ENCODE assay signal across 9 cellular contexts in the genomic region with DNA sequence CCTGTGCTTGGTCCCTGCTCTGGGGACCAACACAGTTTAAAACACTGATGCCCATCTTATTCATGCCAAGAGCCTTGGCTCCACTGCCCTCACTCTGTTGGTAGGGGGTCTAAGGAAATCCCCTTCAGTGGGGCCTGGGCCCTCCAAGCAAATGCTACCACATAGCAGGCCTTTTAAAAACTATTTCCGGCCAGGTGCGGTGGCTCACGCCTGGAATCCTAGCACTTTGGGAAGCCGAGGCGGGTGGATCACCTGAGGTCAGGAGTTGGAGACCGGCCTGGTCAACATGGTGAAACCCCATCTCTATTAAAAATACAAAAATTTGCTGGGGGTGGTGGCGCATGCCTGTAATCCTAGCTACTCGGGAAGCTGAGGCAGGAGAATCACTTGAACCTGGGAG. TPM values are rescaled to one million over a fixed set of nuclear protein-coding genes. Genes with fewer than 3 reads are reported as not detected.
DNase-seq lines count a peak whose midpoint lies in the region; FAIRE-seq and TF ChIP-seq lines count a peak whose summit lies in the region.
"Not testable (repeated sequence)": the region's sequence is repeated elsewhere in the genome, so short reads cannot be mapped to it uniquely, and the experiment has no call there.
"Had no signal": no experiment of that assay in that cellular context is flagged by ENCODE, and none has a peak within 500 bp of the region (broad histone marks: within the 10 kb centered on the region; RNA-seq: fewer than 3 reads in every experiment).

No MANE protein-coding gene starts in this region.

- not testable (repeated sequence) for DNase-seq in CD4-positive, alpha-beta memory T cell; RWPE1 (ENCODE audit: low spot score); activated CD4-positive, alpha-beta memory T cell treated with anti-CD3 and anti-CD28 coated beads, Interleukin-2, amount 10 ng/mL, durations not matched to agents 7 days and 5 days; activated T-helper 2 cell treated with anti-CD3 and anti-CD28 coated beads, Interferon-gamma antibody, Interleukin-2, Interleukin-4, amounts not matched to agents 10 μg/mL and 5 μg/mL and 100 μg/mL, durations not matched to agents 14 hours and 24 hours and 36 hours (ENCODE audit: low spot score); keratinocyte (ENCODE audit: low read depth, low spot score); neuronal stem cell (ENCODE audit: low spot score)
- DNase-seq in central memory CD4-positive, alpha-beta T cell, result peak; percentile 35

- CTCF ChIA-PET in CD4-positive, alpha-beta memory T cell (lab: Charles Lee; ENCODE audit: partially characterized antibody), result interaction anchor here (0.9 to 6.4 kb wide), 7 partner anchors 10 to 73 kb away, joined by 3 to 52 read pairs (median 4); no protein-coding TSS in a partner anchor
- CTCF ChIA-PET in RWPE1 (lab: Yijun Ruan, JAX), result not testable (repeated sequence)
- CTCF ChIA-PET in activated CD4-positive, alpha-beta memory T cell treated with anti-CD3 and anti-CD28 coated beads, Interleukin-2, amount 10 ng/mL, durations not matched to agents 7 days and 5 days (lab: Charles Lee), result interaction anchor here (1.1 to 6.6 kb wide), 9 partner anchors 8 to 130 kb away, joined by 3 to 66 read pairs (median 11); no protein-coding TSS in a partner anchor

- H3K9ac ChIP-seq in keratinocyte (ENCODE audit: control insufficient read depth, extremely low read depth, insufficient read depth, low read length), result peak overlapping the region; percentile 9
- H3K9ac ChIP-seq in neuronal stem cell (ENCODE audit: low read depth, low read length, poor library complexity), result not testable (repeated sequence)

- peak overlapping the region; percentile 99 for H3K27ac ChIP-seq in CD4-positive, alpha-beta memory T cell (ENCODE audit: low read depth, low read length)
- H3K27ac ChIP-seq in RWPE1 (peak overlapping the region; percentile 95), thymus (ENCODE audit: low read depth) (peak overlapping the region; percentile 50)
- not testable (repeated sequence) for H3K27ac ChIP-seq in keratinocyte (ENCODE audit: control insufficient read depth, insufficient read depth, low read length); neuronal stem cell (replicated peaks; ENCODE audit: low read length)

- peak overlapping the region; percentile 80 to 99 (median 93) for H3K4me3 Mint-ChIP-seq in CD4-positive, alpha-beta memory T cell
- peak overlapping the region; percentile 96 for H3K4me3 Mint-ChIP-seq in activated CD4-positive, alpha-beta memory T cell treated with anti-CD3 and anti-CD28 coated beads, Interleukin-2, amount 10 ng/mL, durations not matched to agents 7 days and 5 days
- peak overlapping the region; percentile 53 for H3K4me3 Mint-ChIP-seq in activated T-helper 2 cell treated with anti-CD3 and anti-CD28 coated beads, Interferon-gamma antibody, Interleukin-2, Interleukin-4, amounts not matched to agents 10 μg/mL and 5 μg/mL and 100 μg/mL, durations not matched to agents 14 hours and 24 hours and 36 hours (ENCODE audit: low read depth)

- H3K27me3 ChIP-seq in CD4-positive, alpha-beta memory T cell (ENCODE audit: insufficient read depth, low read length); keratinocyte (ENCODE audit: control insufficient read depth, extremely low read depth, insufficient read depth, low read length); thymus (ENCODE audit: control insufficient read depth, insufficient read depth): not testable (repeated sequence)
- peaks cover 0 to 23% (median 0%) of the 10 kb centered on the region in 3 experiments for H3K27me3 ChIP-seq in neuronal stem cell (ENCODE audit: control insufficient read depth in 3 of 3, insufficient read depth in 3 of 3, low read depth in 1 of 3, low read length in 3 of 3)

- not testable (repeated sequence) for H3K4me2 ChIP-seq in keratinocyte (ENCODE audit: control insufficient read depth, extremely low read depth, insufficient read depth, low read depth, low read length); neuronal stem cell (ENCODE audit: insufficient read depth, low read length, poor library complexity, severe bottlenecking)

- dilution Hi-C loops in keratinocyte (cut with MboI; ENCODE audit: extremely low pct_ligation_motif_present, low sequenced_read_pairs), result not testable (repeated sequence)

- H3K27ac Mint-ChIP-seq in CD4-positive, alpha-beta memory T cell, result peak overlapping the region; percentile 92 to 100 (median 99)
- peak overlapping the region; percentile 97 for H3K27ac Mint-ChIP-seq in activated CD4-positive, alpha-beta memory T cell treated with anti-CD3 and anti-CD28 coated beads, Interleukin-2, amount 10 ng/mL, durations not matched to agents 7 days and 5 days
- H3K27ac Mint-ChIP-seq in activated T-helper 2 cell treated with anti-CD3 and anti-CD28 coated beads, Interferon-gamma antibody, Interleukin-2, Interleukin-4, amounts not matched to agents 10 μg/mL and 5 μg/mL and 100 μg/mL, durations not matched to agents 14 hours and 24 hours and 36 hours, result peak overlapping the region; percentile 84

- not testable (repeated sequence) for H4K20me1 ChIP-seq in keratinocyte (ENCODE audit: control insufficient read depth, extremely low read depth, insufficient read depth, low read length)

- peak overlapping the region; percentile 86 for H2AFZ ChIP-seq in keratinocyte (ENCODE audit: control insufficient read depth, low read length)
- not testable (repeated sequence) for H2AFZ ChIP-seq in neuronal stem cell (ENCODE audit: low read length)

- peak overlapping the region; percentile 43 to 66 for H3K4me3 ChIP-seq in CD4-positive, alpha-beta memory T cell (ENCODE audit: low read length in 2 of 2)
- H3K4me3 ChIP-seq in keratinocyte (ENCODE audit: control insufficient read depth in 2 of 3, extremely low read depth in 1 of 3, insufficient read depth in 2 of 3, low read depth in 1 of 3, low read length in 3 of 3); neuronal stem cell (ENCODE audit: low read length in 2 of 2); thymus (ENCODE audit: low read length): not testable (repeated sequence)

- not testable (repeated sequence) for H3K9me3 ChIP-seq in CD4-positive, alpha-beta memory T cell (ENCODE audit: control insufficient read depth in 1 of 2, low read length in 2 of 2); keratinocyte (ENCODE audit: control insufficient read depth, low read depth, low read length); neuronal stem cell (replicated peaks in 1 of 2; ENCODE audit: control insufficient read depth in 2 of 2, insufficient read depth in 1 of 2, low read depth in 1 of 2, low read length in 2 of 2); thymus (ENCODE audit: control insufficient read depth)

- H3K4me1 ChIP-seq in CD4-positive, alpha-beta memory T cell (ENCODE audit: insufficient read depth, low read length), result peaks cover 95% of the 10 kb centered on the region
- peaks cover 27% of the 10 kb centered on the region for H3K4me1 ChIP-seq in keratinocyte (ENCODE audit: control insufficient read depth, extremely low read depth, insufficient read depth, low read length)
- peaks cover 10 to 20% of the 10 kb centered on the region in 2 donors for H3K4me1 ChIP-seq in neuronal stem cell (ENCODE audit: control insufficient read depth in 2 of 2, insufficient read depth in 1 of 2, low read depth in 1 of 2, low read length in 2 of 2)
- H3K4me1 ChIP-seq in thymus (ENCODE audit: control insufficient read depth, insufficient read depth, low read length), result peaks cover 43% of the 10 kb centered on the region

- not testable (repeated sequence) for H4K8ac ChIP-seq in neuronal stem cell (ENCODE audit: low read depth, low read length)

- H2BK5ac ChIP-seq in neuronal stem cell (ENCODE audit: low read length), result not testable (repeated sequence)

- not testable (repeated sequence) for H2BK12ac ChIP-seq in neuronal stem cell (ENCODE audit: low read length)

- H3K79me1 ChIP-seq in neuronal stem cell (ENCODE audit: low read depth, low read length), result not testable (repeated sequence)

- H3K9me3 Mint-ChIP-seq in CD4-positive, alpha-beta memory T cell, result peaks cover 0 to 15% (median 3%) of the 10 kb centered on the region in 8 donors
- H3K9me3 Mint-ChIP-seq in activated CD4-positive, alpha-beta memory T cell treated with anti-CD3 and anti-CD28 coated beads, Interleukin-2, amount 10 ng/mL, durations not matched to agents 7 days and 5 days; activated T-helper 2 cell treated with anti-CD3 and anti-CD28 coated beads, Interferon-gamma antibody, Interleukin-2, Interleukin-4, amounts not matched to agents 10 μg/mL and 5 μg/mL and 100 μg/mL, durations not matched to agents 14 hours and 24 hours and 36 hours: not testable (repeated sequence)

- not testable (repeated sequence) for H2BK120ac ChIP-seq in neuronal stem cell (ENCODE audit: low read depth, low read length)

- H3K9me1 ChIP-seq in keratinocyte (ENCODE audit: control insufficient read depth, extremely low read depth, insufficient read depth, low read length), result not testable (repeated sequence)

- WGBS in neuronal stem cell (ENCODE audit: extremely low coverage in 2 of 2, insufficient read length in 2 of 2, insufficient replicate concordance in 1 of 2), 2 donors, result no CpG with 5 or more reads among the region's 8 CpGs
- WGBS in thymus, result 93% methylated on average over 8 of the region's 8 CpGs

- not testable (repeated sequence) for H2BK15ac ChIP-seq in neuronal stem cell (ENCODE audit: low read length)

- FAIRE-seq in keratinocyte (lab: Jason Lieb, UNC), result not testable (repeated sequence)

- POLR2A ChIA-PET in CD4-positive, alpha-beta memory T cell (lab: Charles Lee; ENCODE audit: partially characterized antibody), result interaction anchor here (0.7 to 21.6 kb wide), 28 partner anchors 8 to 627 kb away, joined by 3 to 963 read pairs (median 6); partner anchors contain the start of genes CCDC88C, DGLUCY and PPP4R3A
- POLR2A ChIA-PET in RWPE1 (lab: Yijun Ruan, JAX; ENCODE audit: low non-redundant PET), result interaction anchor here (0.7 kb wide), 1 partner anchor 29 kb away, joined by 6 read pairs; no protein-coding TSS in a partner anchor
- POLR2A ChIA-PET in activated CD4-positive, alpha-beta memory T cell treated with anti-CD3 and anti-CD28 coated beads, Interleukin-2, amount 10 ng/mL, durations not matched to agents 7 days and 5 days (lab: Charles Lee), result interaction anchor here (0.6 to 18.3 kb wide), 21 partner anchors 7 to 876 kb away, joined by 3 to 886 read pairs (median 17); partner anchors contain the start of genes CCDC88C, CPSF2, DGLUCY and NDUFB1

- not testable (repeated sequence) for H3K36me3 ChIP-seq in CD4-positive, alpha-beta memory T cell (ENCODE audit: insufficient read depth, low read length); keratinocyte (ENCODE audit: control insufficient read depth in 2 of 2, extremely low read depth in 1 of 2, insufficient read depth in 2 of 2, low read length in 2 of 2); neuronal stem cell (replicated peaks in 1 of 2; ENCODE audit: control insufficient read depth in 2 of 2, insufficient read depth in 2 of 2, low read length in 2 of 2); thymus (ENCODE audit: control insufficient read depth, insufficient read depth)

- H3K23ac ChIP-seq in neuronal stem cell (ENCODE audit: low read depth, low read length, poor library complexity), result not testable (repeated sequence)

- not testable (repeated sequence) for H3K14ac ChIP-seq in neuronal stem cell (ENCODE audit: low read length)

- H3K36me3 Mint-ChIP-seq in CD4-positive, alpha-beta memory T cell, result peaks cover 15 to 37% of the 10 kb centered on the region in 2 donors
- H3K36me3 Mint-ChIP-seq in activated CD4-positive, alpha-beta memory T cell treated with anti-CD3 and anti-CD28 coated beads, Interleukin-2, amount 10 ng/mL, durations not matched to agents 7 days and 5 days (ENCODE audit: low read depth), result peaks cover 88% of the 10 kb centered on the region
- peaks cover 60% of the 10 kb centered on the region for H3K36me3 Mint-ChIP-seq in activated T-helper 2 cell treated with anti-CD3 and anti-CD28 coated beads, Interferon-gamma antibody, Interleukin-2, Interleukin-4, amounts not matched to agents 10 μg/mL and 5 μg/mL and 100 μg/mL, durations not matched to agents 14 hours and 24 hours and 36 hours (ENCODE audit: low read depth)

- intact Hi-C loops in CD4-positive, alpha-beta memory T cell (cut with micrococcal nuclease), result loop anchor here (1.0 to 5.0 kb wide), 6 partner anchors 16 to 627 kb away; partner anchors contain the start of genes CCDC88C and RPS6KA5
- intact Hi-C loops in activated T-helper 2 cell treated with anti-CD3 and anti-CD28 coated beads, Interferon-gamma antibody, Interleukin-2, Interleukin-4, amounts not matched to agents 10 μg/mL and 5 μg/mL and 100 μg/mL, durations not matched to agents 14 hours and 24 hours and 36 hours (cut with micrococcal nuclease), result loop anchor here (2.0 to 10.0 kb wide), 5 partner anchors 15 to 861 kb away; no protein-coding TSS in a partner anchor

- H3K4me1 Mint-ChIP-seq in CD4-positive, alpha-beta memory T cell, result peaks cover 68 to 98% (median 83%) of the 10 kb centered on the region in 4 donors
- peaks cover 82% of the 10 kb centered on the region for H3K4me1 Mint-ChIP-seq in activated CD4-positive, alpha-beta memory T cell treated with anti-CD3 and anti-CD28 coated beads, Interleukin-2, amount 10 ng/mL, durations not matched to agents 7 days and 5 days
- peaks cover 81% of the 10 kb centered on the region for H3K4me1 Mint-ChIP-seq in activated T-helper 2 cell treated with anti-CD3 and anti-CD28 coated beads, Interferon-gamma antibody, Interleukin-2, Interleukin-4, amounts not matched to agents 10 μg/mL and 5 μg/mL and 100 μg/mL, durations not matched to agents 14 hours and 24 hours and 36 hours (ENCODE audit: low read depth)

- not testable (repeated sequence) for TF ChIP-seq CTCF in RWPE1 (conservative IDR thresholded peaks at IDR 0.05; ENCODE audit: low read depth); keratinocyte (optimal IDR thresholded peaks at IDR 0.05 in 1 of 3, IDR thresholded peaks at IDR 0.05 in 1 of 3, conservative IDR thresholded peaks at IDR 0.05 in 1 of 3; ENCODE audit: extremely low read depth in 1 of 3, insufficient read depth in 2 of 3, low read length in 3 of 3)

- not testable (repeated sequence) for H3K4ac ChIP-seq in neuronal stem cell (ENCODE audit: low read length)

- H3K79me2 ChIP-seq in keratinocyte (ENCODE audit: control insufficient read depth, insufficient read depth, low read length), result not testable (repeated sequence)

- not testable (repeated sequence) for H3K27me3 Mint-ChIP-seq in CD4-positive, alpha-beta memory T cell; activated CD4-positive, alpha-beta memory T cell treated with anti-CD3 and anti-CD28 coated beads, Interleukin-2, amount 10 ng/mL, durations not matched to agents 7 days and 5 days; activated T-helper 2 cell treated with anti-CD3 and anti-CD28 coated beads, Interferon-gamma antibody, Interleukin-2, Interleukin-4, amounts not matched to agents 10 μg/mL and 5 μg/mL and 100 μg/mL, durations not matched to agents 14 hours and 24 hours and 36 hours (ENCODE audit: low read depth)

- peak overlapping the region; percentile 4 for H2AK5ac ChIP-seq in neuronal stem cell (ENCODE audit: low read depth, low read length)

- not testable (repeated sequence) for H4K91ac ChIP-seq in neuronal stem cell (ENCODE audit: low read depth, low read length, poor library complexity)

- not testable (repeated sequence) for H3K18ac ChIP-seq in neuronal stem cell (ENCODE audit: low read length)

RNA-seq across cellular contexts. Expression of gene GPR68, which starts 1.1 kb away (rescaled TPM):
- 10 to 100 TPM; 10.6 to 10.8 TPM for total RNA-seq in CD4-positive, alpha-beta memory T cell
- 1 to 10 TPM; 3.0 to 8.3 TPM for polyA plus RNA-seq in CD4-positive, alpha-beta memory T cell
- total RNA-seq in activated CD4-positive, alpha-beta memory T cell treated with anti-CD3 and anti-CD28 coated beads, Interleukin-2, amount 10 ng/mL, durations not matched to agents 7 days and 5 days, result 10 to 100 TPM; 36.9 to 39.8 TPM
- total RNA-seq in activated T-helper 2 cell treated with anti-CD3 and anti-CD28 coated beads, Interferon-gamma antibody, Interleukin-2, Interleukin-4, amounts not matched to agents 10 μg/mL and 5 μg/mL and 100 μg/mL, durations not matched to agents 14 hours and 24 hours and 36 hours, result 5.7 and 6.0 TPM in 2 replicates
- polyA plus RNA-seq in keratinocyte (1.2 to 5.7 TPM (median 2.3 TPM) in 3 replicates), thymus (3.6 TPM)
- polyA plus RNA-seq in keratinocyte (2011; ENCODE audit: low read depth), result not detected
- polyA plus RNA-seq in keratinocyte (2011; cell fraction: cytosol; rRNA removed), result 1.4 and 3.2 TPM in 2 replicates
- polyA plus RNA-seq in keratinocyte (2011; cell fraction: nucleus; rRNA removed), result 5.6 and 8.3 TPM in 2 replicates
- 0.47 and 2.7 TPM in 2 replicates for polyA plus RNA-seq in keratinocyte (2012; ENCODE audit: low replicate concordance)
- polyA minus RNA-seq in keratinocyte, result 1.6 to 13.5 TPM (median 9.7 TPM) in 3 replicates
- polyA minus RNA-seq in keratinocyte (2011; cell fraction: cytosol; rRNA and poly(A)+ RNA removed), result 8.8 TPM
- polyA minus RNA-seq in keratinocyte (2011; cell fraction: nucleus; rRNA and poly(A)+ RNA removed), result 4.7 and 5.3 TPM in 2 replicates
- 0.70 TPM for polyA plus RNA-seq in neuronal stem cell (2013, experiment 1 of 2)
- polyA plus RNA-seq in neuronal stem cell (2013, experiment 2 of 2), result 0.61 TPM
- total RNA-seq: Calu3 had no signal
